In genomic region chr3:4029135-4029534, GRCh38 we compare ENCODE assay signal across 12 cellular contexts.
DNase-seq lines count a peak whose midpoint lies in the region; ATAC-seq and TF ChIP-seq lines count a peak whose summit lies in the region.
"Had no signal": no experiment of that assay in that cellular context is flagged by ENCODE, and none has a peak within 500 bp of the region (broad histone marks: within the 10 kb centered on the region; RNA-seq: fewer than 3 reads in every experiment).

No MANE protein-coding gene starts in this region.

- H3K36me3 ChIP-seq in right atrium auricular region: no peaks in the 10 kb centered on the region
- H3K36me3 ChIP-seq in left ventricle myocardium inferior: no peaks in the 10 kb centered on the region
- no peaks in the 10 kb centered on the region for H3K36me3 ChIP-seq in gastrocnemius medialis
- H3K36me3 ChIP-seq: BLaER1 treated with 17β-estradiol and CSF1 and Interleukin-3, amounts not matched to agents 10 nM and 100 nM; HAP-1 had no signal

- intact Hi-C loops in Right ventricle myocardium superior (cut with DNase I): no loop called here
- intact Hi-C loops in left ventricle myocardium inferior (cut with micrococcal nuclease): no loop called here
- intact Hi-C loops in gastrocnemius medialis (cut with DNase I; ENCODE audit: low total_unique reads): no loop called here

- ATAC-seq in Right ventricle myocardium superior (ENCODE audit: poor library complexity): peak; percentile 98
- peak; percentile 23 to 81 for ATAC-seq in gastrocnemius medialis
- ATAC-seq: CD8-positive, alpha-beta T cell had no signal

- no peaks in the 10 kb centered on the region for H3K27me3 ChIP-seq in right atrium auricular region
- no peaks in the 10 kb centered on the region for H3K27me3 ChIP-seq in left ventricle myocardium inferior (ENCODE audit: low read depth)
- H3K27me3 ChIP-seq in gastrocnemius medialis: no peaks in the 10 kb centered on the region
- H3K27me3 ChIP-seq: BLaER1 treated with 17β-estradiol and CSF1 and Interleukin-3, amounts not matched to agents 10 nM and 100 nM had no signal

- H3K4me1 ChIP-seq in right atrium auricular region (no peaks in the 10 kb centered on the region), left ventricle myocardium inferior (peaks cover 16% of the 10 kb centered on the region), gastrocnemius medialis (peaks cover 3 to 4% of the 10 kb centered on the region in 2 donors)
- H3K4me1 ChIP-seq: BLaER1 treated with 17β-estradiol and CSF1 and Interleukin-3, amounts not matched to agents 10 nM and 100 nM; HAP-1 had no signal

- no peak overlapping the region for H3K27ac ChIP-seq in right atrium auricular region
- peak overlapping the region; percentile 53 for H3K27ac ChIP-seq in left ventricle myocardium inferior (replicated peaks)
- H3K27ac ChIP-seq in gastrocnemius medialis: peak overlapping the region in 2 of 4 donors; percentile 17 to 61
- H3K27ac ChIP-seq: BLaER1 treated with 17β-estradiol and CSF1 and Interleukin-3, amounts not matched to agents 10 nM and 100 nM had no signal

- in situ Hi-C loops in gastrocnemius medialis (cut with MboI; ENCODE audit: low sequenced_read_pairs in 4 of 4): no loop called here

- TF ChIP-seq POLR2A in gastrocnemius medialis (IDR thresholded peaks at IDR 0.05): no peak

- H3K4me3 ChIP-seq in right atrium auricular region (no peak overlapping the region), left ventricle myocardium inferior (no peak overlapping the region), gastrocnemius medialis (no peak overlapping the region)
- H3K4me3 ChIP-seq: BLaER1 treated with 17β-estradiol and CSF1 and Interleukin-3, amounts not matched to agents 10 nM and 100 nM; HAP-1 had no signal

- TF ChIP-seq CTCF in right atrium auricular region (IDR thresholded peaks at IDR 0.05) (no peak), left ventricle myocardium inferior (IDR thresholded peaks at IDR 0.05; ENCODE audit: borderline replicate concordance) (no peak), gastrocnemius medialis (IDR thresholded peaks at IDR 0.05 in 4 of 5, conservative IDR thresholded peaks at IDR 0.05 in 1 of 5) (no peak)

- no peaks in the 10 kb centered on the region for H3K9me3 ChIP-seq in right atrium auricular region
- H3K9me3 ChIP-seq in left ventricle myocardium inferior (replicated peaks): no peaks in the 10 kb centered on the region
- no peaks in the 10 kb centered on the region for H3K9me3 ChIP-seq in gastrocnemius medialis
- H3K9me3 ChIP-seq: BLaER1 treated with 17β-estradiol and CSF1 and Interleukin-3, amounts not matched to agents 10 nM and 100 nM; HAP-1 had no signal

- DNase-seq in Right ventricle myocardium superior (peak; percentile 82), right atrium auricular region (ENCODE audit: low spot score) (no peak), left ventricle myocardium inferior (peak; percentile 70), gastrocnemius medialis (peak in 1 of 2 donors; percentile 20), NCI-H2227 treated with DMSO at 0.1 percent for 48 hours (lab: John Stamatoyannopoulos, UW) (no peak), SW480 (ENCODE audit: low spot score) (no peak)
- DNase-seq: Calu3; CD8-positive, alpha-beta T cell; DMS79 treated with DMSO at 0.1 percent for 48 hours; GF-D8 had no signal

Comparison
In these comparisons a context has a peak if more than half of its experiments do, and no peak if none do; other contexts are left out.
1. DNase-seq: peak in Right ventricle myocardium superior (single experiment) and left ventricle myocardium inferior (single experiment); none in right atrium auricular region (single experiment), NCI-H2227 treated with DMSO at 0.1 percent for 48 hours (single experiment) and SW480 (single experiment).